In the genomic region with DNA sequence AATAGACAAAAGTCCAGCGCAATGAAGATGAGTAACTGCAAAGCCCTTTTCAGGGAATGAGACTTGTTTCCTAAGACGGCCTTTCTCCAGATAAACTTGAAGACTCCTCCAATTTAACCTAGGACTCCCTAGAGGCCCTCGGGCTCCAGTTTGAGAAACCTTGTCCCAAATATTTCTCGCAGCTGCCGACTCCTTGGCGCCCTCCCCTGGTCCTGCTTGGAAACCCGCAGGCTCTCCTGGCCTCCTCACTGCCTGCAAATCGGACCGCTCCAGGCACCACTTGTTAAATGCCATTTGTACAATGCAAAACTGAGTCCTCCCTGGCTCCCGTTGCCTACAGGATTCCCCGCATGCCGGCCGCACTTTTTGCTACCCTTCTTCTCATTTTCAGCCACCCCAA, we compare ENCODE assay signal across 9 cellular contexts. TPM values are rescaled to one million over a fixed set of nuclear protein-coding genes. Genes with fewer than 3 reads are reported as not detected.
DNase-seq lines count a peak whose midpoint lies in the region; ATAC-seq and TF ChIP-seq lines count a peak whose summit lies in the region.
"Had no signal": no experiment of that assay in that cellular context is flagged by ENCODE, and none has a peak within 500 bp of the region (broad histone marks: within the 10 kb centered on the region; RNA-seq: fewer than 3 reads in every experiment).

No MANE protein-coding gene starts in this region.

- intact Hi-C loops in prostate gland (cut with DNase I) = no loop called here

- peaks cover 8% of the 10 kb centered on the region for H3K9me3 Mint-ChIP-seq in stimulated activated memory B cell treated with anti-CD40 and anti-IgM and Interleukin-4, amounts not matched to agents 10 μg/mL and 1 μg/mL and 100 μg/mL, for 72 hours
- peaks cover 0 to 22% (median 15%) of the 10 kb centered on the region in 9 donors for H3K9me3 Mint-ChIP-seq in naive thymus-derived CD8-positive, alpha-beta T cell
- H3K9me3 Mint-ChIP-seq in activated T-cell treated with anti-CD3 and anti-CD28 coated beads, Interleukin-2, amount 50 U/mL, for 24 hours = peaks cover 10% of the 10 kb centered on the region

- no peak for TF ChIP-seq POLR2A in Peyer's patch (IDR thresholded peaks at IDR 0.05)
- TF ChIP-seq POLR2A in prostate gland (IDR thresholded peaks at IDR 0.05) = no peak

- H3K9me3 ChIP-seq in BE2C (no peaks in the 10 kb centered on the region), Peyer's patch (no peaks in the 10 kb centered on the region), prostate gland (no peaks in the 10 kb centered on the region)

- H3K27ac ChIP-seq in Peyer's patch (no peak overlapping the region), prostate gland (no peak overlapping the region)
- H3K27ac ChIP-seq: epithelial cell of prostate had no signal

- no peak for ATAC-seq in stimulated activated memory B cell treated with anti-CD40 and anti-IgM and Interleukin-4, amounts not matched to agents 10 μg/mL and 1 μg/mL and 100 μg/mL, for 72 hours
- no peak for ATAC-seq in naive thymus-derived CD8-positive, alpha-beta T cell

- H3K27me3 ChIP-seq in BE2C (no peaks in the 10 kb centered on the region), Peyer's patch (no peaks in the 10 kb centered on the region), prostate gland (replicated peaks; ENCODE audit: insufficient read depth) (no peaks in the 10 kb centered on the region)

- no peaks in the 10 kb centered on the region for H3K36me3 Mint-ChIP-seq in stimulated activated memory B cell treated with anti-CD40 and anti-IgM and Interleukin-4, amounts not matched to agents 10 μg/mL and 1 μg/mL and 100 μg/mL, for 72 hours
- no peaks in the 10 kb centered on the region for H3K36me3 Mint-ChIP-seq in naive thymus-derived CD8-positive, alpha-beta T cell
- H3K36me3 Mint-ChIP-seq in activated T-cell treated with anti-CD3 and anti-CD28 coated beads, Interleukin-2, amount 50 U/mL, for 24 hours (ENCODE audit: low read depth) = no peaks in the 10 kb centered on the region

- WGBS in prostate gland = 42% methylated on average over 13 of the region's 13 CpGs

- H3K27me3 Mint-ChIP-seq in stimulated activated memory B cell treated with anti-CD40 and anti-IgM and Interleukin-4, amounts not matched to agents 10 μg/mL and 1 μg/mL and 100 μg/mL, for 72 hours = peaks cover 22% of the 10 kb centered on the region
- no peaks in the 10 kb centered on the region for H3K27me3 Mint-ChIP-seq in naive thymus-derived CD8-positive, alpha-beta T cell
- H3K27me3 Mint-ChIP-seq in activated T-cell treated with anti-CD3 and anti-CD28 coated beads, Interleukin-2, amount 50 U/mL, for 24 hours = no peaks in the 10 kb centered on the region

- H3K36me3 ChIP-seq in BE2C (no peaks in the 10 kb centered on the region), Peyer's patch (no peaks in the 10 kb centered on the region), prostate gland (no peaks in the 10 kb centered on the region)

- DNase-seq in BE2C = peak; percentile 46
- DNase-seq in GOT3 (lab: John Stamatoyannopoulos, UW) = peak; percentile 22
- DNase-seq in Peyer's patch = no peak
- peak; percentile 37 for DNase-seq in fibroblast of villous mesenchyme (ENCODE audit: low read depth)
- peak; percentile 33 for DNase-seq in prostate gland (ENCODE audit: low spot score)
- DNase-seq in naive thymus-derived CD8-positive, alpha-beta T cell = no peak
- DNase-seq in activated T-cell treated with anti-CD3 and anti-CD28 coated beads, Interleukin-2, amount 50 U/mL, for 24 hours = no peak

- POLR2A ChIA-PET in naive thymus-derived CD8-positive, alpha-beta T cell (lab: Charles Lee) = no interaction called here

- TF ChIP-seq CTCF in BE2C (IDR thresholded peaks at IDR 0.05; ENCODE audit: low read depth, low read length) (peak; percentile 56), Peyer's patch (IDR thresholded peaks at IDR 0.05) (peak in 4 of 6 experiments; percentile 10 to 44 (median 32)), fibroblast of villous mesenchyme (IDR thresholded peaks at IDR 0.05; ENCODE audit: insufficient read depth, low read depth, low read length) (peak; percentile 58), prostate gland (IDR thresholded peaks at IDR 0.05) (peak in 3 of 4 experiments; percentile 21 to 52 (median 35))

- no peak overlapping the region for H3K4me3 Mint-ChIP-seq in stimulated activated memory B cell treated with anti-CD40 and anti-IgM and Interleukin-4, amounts not matched to agents 10 μg/mL and 1 μg/mL and 100 μg/mL, for 72 hours
- no peak overlapping the region for H3K4me3 Mint-ChIP-seq in naive thymus-derived CD8-positive, alpha-beta T cell
- H3K4me3 Mint-ChIP-seq in activated T-cell treated with anti-CD3 and anti-CD28 coated beads, Interleukin-2, amount 50 U/mL, for 24 hours = no peak overlapping the region

- H3K4me3 ChIP-seq in BE2C (ENCODE audit: low read depth, low read length) (no peak overlapping the region), Peyer's patch (no peak overlapping the region), fibroblast of villous mesenchyme (ENCODE audit: low read depth, low read length) (no peak overlapping the region), prostate gland (no peak overlapping the region)

- H3K4me1 Mint-ChIP-seq in stimulated activated memory B cell treated with anti-CD40 and anti-IgM and Interleukin-4, amounts not matched to agents 10 μg/mL and 1 μg/mL and 100 μg/mL, for 72 hours = peaks cover under 1% of the 10 kb centered on the region
- H3K4me1 Mint-ChIP-seq in naive thymus-derived CD8-positive, alpha-beta T cell = peaks cover 3 to 19% (median 14%) of the 10 kb centered on the region in 4 donors
- H3K4me1 Mint-ChIP-seq in activated T-cell treated with anti-CD3 and anti-CD28 coated beads, Interleukin-2, amount 50 U/mL, for 24 hours (ENCODE audit: low read depth) = no peaks in the 10 kb centered on the region

- no peak overlapping the region for H3K27ac Mint-ChIP-seq in stimulated activated memory B cell treated with anti-CD40 and anti-IgM and Interleukin-4, amounts not matched to agents 10 μg/mL and 1 μg/mL and 100 μg/mL, for 72 hours
- H3K27ac Mint-ChIP-seq in naive thymus-derived CD8-positive, alpha-beta T cell = no peak overlapping the region
- H3K27ac Mint-ChIP-seq in activated T-cell treated with anti-CD3 and anti-CD28 coated beads, Interleukin-2, amount 50 U/mL, for 24 hours = no peak overlapping the region

- H3K4me1 ChIP-seq in BE2C (no peaks in the 10 kb centered on the region), Peyer's patch (no peaks in the 10 kb centered on the region), prostate gland (replicated peaks) (no peaks in the 10 kb centered on the region)

RNA-seq across cellular contexts. Expression of a gene that starts 36.8 kb away (rescaled TPM):
- polyA plus RNA-seq in BE2C (2012; ENCODE audit: insufficient read depth, insufficient read length, low read depth) = 0.09 TPM
- 10 to 100 TPM in 2 of 4 donors, 1 to 10 TPM in 2; 5.8 to 23.1 (median 13.0) TPM for total RNA-seq in Peyer's patch
- not detected in 2 replicates for total RNA-seq in fibroblast of villous mesenchyme
- total RNA-seq in prostate gland = 10 to 100 TPM in 1 of 2 donors, 1 to 10 TPM in 1; 8.6 to 12.0 TPM
- not detected for total RNA-seq in naive thymus-derived CD8-positive, alpha-beta T cell
- not detected for polyA plus RNA-seq in naive thymus-derived CD8-positive, alpha-beta T cell

RNA-seq across cellular contexts. Expression of a gene that starts 54.1 kb away (rescaled TPM):
- polyA plus RNA-seq in BE2C (2012; ENCODE audit: insufficient read depth, insufficient read length, low read depth) = not detected
- total RNA-seq in Peyer's patch = 100 to 1,000 TPM in 2 of 4 donors, 10 to 100 TPM in 2; 57.8 to 120 (median 87.7) TPM
- total RNA-seq in fibroblast of villous mesenchyme = 0.32 and 0.43 TPM in 2 replicates
- total RNA-seq in prostate gland = 10 to 100 TPM; 17.9 to 49.0 TPM
- 10 to 100 TPM in 1 of 2 experiments, 1 to 10 TPM in 1; 9.0 to 11.7 TPM for total RNA-seq in naive thymus-derived CD8-positive, alpha-beta T cell
- polyA plus RNA-seq in naive thymus-derived CD8-positive, alpha-beta T cell = 1 to 10 TPM in 1 of 3 donors, under 1 TPM in 1, not detected in 1; 0.21 to 1.5 TPM

Comparison
In these comparisons a context has a peak if more than half of its experiments do, and no peak if none do; other contexts are left out.
1. DNase-seq: peak in BE2C (single experiment), GOT3 (single experiment), fibroblast of villous mesenchyme (single experiment) and prostate gland (single experiment); none in Peyer's patch (0 of 3), naive thymus-derived CD8-positive, alpha-beta T cell (0 of 10) and activated T-cell treated with anti-CD3 and anti-CD28 coated beads, Interleukin-2, amount 50 U/mL, for 24 hours (single experiment).
2. Peak in every context shown above with its lines, with median percentiles within 50 percentile points of each other: CTCF ChIP-seq.